Comparison of ENCODE assay signal across 1 cellular context in genomic region chr12:87988534-87988933, GRCh38.
TF ChIP-seq lines count a peak whose summit lies in the region.

No MANE protein-coding gene starts in this region.

TF ChIP-seq in SK-N-SH treated with all-trans-retinoic acid at 6 μM for 48 hours, 23 proteins besides CTCF, POLR2A, EP300 and RAD21 (continued from another document):
- TF ChIP-seq PATZ1 (CRISPR knock-in tag; IDR thresholded peaks at IDR 0.05; ENCODE audit: borderline replicate concordance) (no peak), OSR1 (CRISPR knock-in tag; IDR thresholded peaks at IDR 0.05) (no peak), ZNF70 (CRISPR knock-in tag; IDR thresholded peaks at IDR 0.05) (no peak), CSRNP3 (CRISPR knock-in tag; IDR thresholded peaks at IDR 0.05) (no peak)
